18 cellular contexts compared by ENCODE assay signal in the genomic region with DNA sequence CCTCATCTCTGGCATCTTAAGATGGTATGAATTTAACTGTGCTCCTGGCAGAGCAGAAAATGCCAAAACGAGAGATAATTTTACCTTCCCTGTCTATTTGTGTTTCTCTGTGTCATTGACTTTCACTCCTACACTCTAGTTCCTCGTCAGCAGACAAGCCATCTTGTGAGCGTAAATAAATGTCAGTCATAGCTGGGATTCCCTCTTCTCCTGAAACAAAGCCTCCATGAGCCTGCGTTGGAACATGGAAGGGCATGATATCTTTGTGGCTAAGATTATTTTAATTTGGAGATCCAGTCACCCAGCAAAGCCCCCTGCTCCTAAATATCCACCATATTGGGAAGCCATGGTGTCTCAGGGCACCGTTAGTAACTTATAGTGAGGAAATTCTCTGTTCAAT. TPM values are rescaled to one million over a fixed set of nuclear protein-coding genes. Genes with fewer than 3 reads are reported as not detected.
DNase-seq lines count a peak whose midpoint lies in the region; ATAC-seq and TF ChIP-seq lines count a peak whose summit lies in the region.
"Had no signal": no experiment of that assay in that cellular context is flagged by ENCODE, and none has a peak within 500 bp of the region (broad histone marks: within the 10 kb centered on the region; RNA-seq: fewer than 3 reads in every experiment).

No MANE protein-coding gene starts in this region.

- WGBS in right cardiac atrium, result 56% methylated on average over 5 of the region's 5 CpGs

- peak; percentile 86 for TF ChIP-seq EP300 in neural cell (conservative IDR thresholded peaks at IDR 0.05; ENCODE audit: poor library complexity, severe bottlenecking)

- TF ChIP-seq CTCF in right atrium auricular region (IDR thresholded peaks at IDR 0.05), result no peak
- no peak for TF ChIP-seq CTCF in neural cell (IDR thresholded peaks at IDR 0.05; ENCODE audit: poor library complexity, severe bottlenecking)

- no peak overlapping the region for H3K9ac ChIP-seq in neural cell (ENCODE audit: low read length)
- H3K9ac ChIP-seq: BLaER1 treated with 17β-estradiol and CSF1 and Interleukin-3, amounts not matched to agents 10 nM and 100 nM had no signal

- no peak for ATAC-seq in right cardiac atrium
- ATAC-seq: A549; CD8-positive, alpha-beta T cell had no signal

- H3K4me1 ChIP-seq in right atrium auricular region (no peaks in the 10 kb centered on the region), right cardiac atrium (ENCODE audit: control insufficient read depth, insufficient read depth, low read length) (no peaks in the 10 kb centered on the region)
- H3K4me1 ChIP-seq: A549, Caco-2 had no signal

- peak; percentile 7 for DNase-seq in right atrium auricular region (ENCODE audit: low spot score)
- DNase-seq in right cardiac atrium, result no peak
- DNase-seq in activated naive CD4-positive, alpha-beta T cell treated with anti-CD3 and anti-CD28 coated beads, Interleukin-2, amount 50 U/mL, for 16 hours, result no peak
- no peak for DNase-seq in UCSD-AML1 (lab: John Stamatoyannopoulos, UW; ENCODE audit: unreplicated experiment)
- DNase-seq: AML-193; Caco-2; Calu3; CD4-positive, alpha-beta T cell; CD8-positive, alpha-beta T cell; DMS79 treated with DMSO at 0.1 percent for 48 hours; GF-D8 had no signal

- H3K27me3 ChIP-seq in right atrium auricular region (no peaks in the 10 kb centered on the region), right cardiac atrium (ENCODE audit: control insufficient read depth, insufficient read depth) (no peaks in the 10 kb centered on the region), neural cell (ENCODE audit: insufficient read depth, low read depth, low read length) (no peaks in the 10 kb centered on the region)
- H3K27me3 ChIP-seq: BLaER1 treated with 17β-estradiol and CSF1 and Interleukin-3, amounts not matched to agents 10 nM and 100 nM had no signal

- intact Hi-C loops in right cardiac atrium (cut with DNase I), result no loop called here

- H3K79me2 ChIP-seq in neural cell (replicated peaks; ENCODE audit: insufficient read depth, low read length), result no peaks in the 10 kb centered on the region

- H2AFZ ChIP-seq in neural cell (ENCODE audit: low read depth, low read length), result no peak overlapping the region

- H3K27ac ChIP-seq in right atrium auricular region, result no peak overlapping the region
- H3K27ac ChIP-seq in right cardiac atrium (ENCODE audit: low read length), result no peak overlapping the region
- H3K27ac ChIP-seq in neural cell (ENCODE audit: low read length), result peak overlapping the region; percentile 67
- H3K27ac ChIP-seq: 22Rv1; A549; BLaER1 treated with 17β-estradiol and CSF1 and Interleukin-3, amounts not matched to agents 10 nM and 100 nM; C4-2B had no signal

- no peaks in the 10 kb centered on the region for H3F3A ChIP-seq in neural cell (ENCODE audit: insufficient read depth, low read length, poor library complexity, severe bottlenecking)

- no peak for TF ChIP-seq RAD21 in neural cell (conservative IDR thresholded peaks at IDR 0.05)

- H4K20me1 ChIP-seq in neural cell (ENCODE audit: insufficient read depth), result no peaks in the 10 kb centered on the region
- H4K20me1 ChIP-seq: BLaER1 treated with 17β-estradiol and CSF1 and Interleukin-3, amounts not matched to agents 10 nM and 100 nM had no signal

- H3K9me3 ChIP-seq in right atrium auricular region, result no peaks in the 10 kb centered on the region
- H3K9me3 ChIP-seq in right cardiac atrium (ENCODE audit: control insufficient read depth, low read length), result no peaks in the 10 kb centered on the region
- no peaks in the 10 kb centered on the region for H3K9me3 ChIP-seq in neural cell (ENCODE audit: low read length)
- H3K9me3 ChIP-seq: A549, Caco-2 had no signal

- H3K9me2 ChIP-seq in neural cell (ENCODE audit: insufficient read depth, low read length), result no peaks in the 10 kb centered on the region

- H3K36me3 ChIP-seq in right atrium auricular region (no peaks in the 10 kb centered on the region), neural cell (ENCODE audit: insufficient read depth, low read length) (no peaks in the 10 kb centered on the region)
- H3K36me3 ChIP-seq: BLaER1 treated with 17β-estradiol and CSF1 and Interleukin-3, amounts not matched to agents 10 nM and 100 nM had no signal

- H3K4me2 ChIP-seq in neural cell (ENCODE audit: low read length), result no peak overlapping the region
- H3K4me2 ChIP-seq: A549; BLaER1 treated with 17β-estradiol and CSF1 and Interleukin-3, amounts not matched to agents 10 nM and 100 nM had no signal

- H3K4me3 ChIP-seq in right atrium auricular region (no peak overlapping the region), right cardiac atrium (ENCODE audit: low read length) (no peak overlapping the region), neural cell (ENCODE audit: low read length) (peak overlapping the region; percentile 15)
- H3K4me3 ChIP-seq: A549; BLaER1 treated with 17β-estradiol and CSF1 and Interleukin-3, amounts not matched to agents 10 nM and 100 nM had no signal

TF ChIP-seq in neural cell, 6 proteins besides CTCF, POLR2A, EP300 and RAD21:
- no peak for TF ChIP-seq SMC3 (conservative IDR thresholded peaks at IDR 0.05; ENCODE audit: poor library complexity)
- TF ChIP-seq POLR2AphosphoS5 (IDR thresholded peaks at IDR 0.05), result peak; percentile 80
- TF ChIP-seq, protein P1, sequence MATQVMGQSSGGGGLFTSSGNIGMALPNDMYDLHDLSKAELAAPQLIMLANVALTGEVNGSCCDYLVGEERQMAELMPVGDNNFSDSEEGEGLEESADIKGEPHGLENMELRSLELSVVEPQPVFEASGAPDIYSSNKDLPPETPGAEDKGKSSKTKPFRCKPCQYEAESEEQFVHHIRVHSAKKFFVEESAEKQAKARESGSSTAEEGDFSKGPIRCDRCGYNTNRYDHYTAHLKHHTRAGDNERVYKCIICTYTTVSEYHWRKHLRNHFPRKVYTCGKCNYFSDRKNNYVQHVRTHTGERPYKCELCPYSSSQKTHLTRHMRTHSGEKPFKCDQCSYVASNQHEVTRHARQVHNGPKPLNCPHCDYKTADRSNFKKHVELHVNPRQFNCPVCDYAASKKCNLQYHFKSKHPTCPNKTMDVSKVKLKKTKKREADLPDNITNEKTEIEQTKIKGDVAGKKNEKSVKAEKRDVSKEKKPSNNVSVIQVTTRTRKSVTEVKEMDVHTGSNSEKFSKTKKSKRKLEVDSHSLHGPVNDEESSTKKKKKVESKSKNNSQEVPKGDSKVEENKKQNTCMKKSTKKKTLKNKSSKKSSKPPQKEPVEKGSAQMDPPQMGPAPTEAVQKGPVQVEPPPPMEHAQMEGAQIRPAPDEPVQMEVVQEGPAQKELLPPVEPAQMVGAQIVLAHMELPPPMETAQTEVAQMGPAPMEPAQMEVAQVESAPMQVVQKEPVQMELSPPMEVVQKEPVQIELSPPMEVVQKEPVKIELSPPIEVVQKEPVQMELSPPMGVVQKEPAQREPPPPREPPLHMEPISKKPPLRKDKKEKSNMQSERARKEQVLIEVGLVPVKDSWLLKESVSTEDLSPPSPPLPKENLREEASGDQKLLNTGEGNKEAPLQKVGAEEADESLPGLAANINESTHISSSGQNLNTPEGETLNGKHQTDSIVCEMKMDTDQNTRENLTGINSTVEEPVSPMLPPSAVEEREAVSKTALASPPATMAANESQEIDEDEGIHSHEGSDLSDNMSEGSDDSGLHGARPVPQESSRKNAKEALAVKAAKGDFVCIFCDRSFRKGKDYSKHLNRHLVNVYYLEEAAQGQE (IDR thresholded peaks at IDR 0.05; ENCODE audit: borderline replicate concordance), result peak; percentile 20

RNA-seq across cellular contexts. Expression of a gene that starts 37.8 kb away (rescaled TPM):
- total RNA-seq in right atrium auricular region, result not detected
- not detected for total RNA-seq in right cardiac atrium
- not detected for polyA plus RNA-seq in right cardiac atrium
- 33.2 and 37.7 TPM in 2 replicates for polyA plus RNA-seq in neural cell
- polyA minus RNA-seq in neural cell, result 28.0 and 36.8 TPM in 2 replicates
- total RNA-seq: A172; Caco-2; Calu3; CD4-positive, alpha-beta T cell; CD8-positive, alpha-beta T cell had no signal
- polyA plus RNA-seq: A549, BJ had no signal
